In genomic region chr17:53391197-53391596, GRCh38 we compare ENCODE assay signal across 29 cellular contexts.
"Had no signal": no experiment of that assay in that cellular context is flagged by ENCODE, and none has a peak within 500 bp of the region (broad histone marks: within the 10 kb centered on the region; RNA-seq: fewer than 3 reads in every experiment).

No MANE protein-coding gene starts in this region.

- H3K27me3 Mint-ChIP-seq: stimulated activated memory B cell treated with anti-CD40 and anti-IgM and Interleukin-4, amounts not matched to agents 10 μg/mL and 1 μg/mL and 100 μg/mL, for 72 hours; stimulated activated naive B cell treated with anti-CD40 and anti-IgM and Interleukin-4, amounts not matched to agents 10 μg/mL and 1 μg/mL and 100 μg/mL, for 72 hours; stimulated activated naive CD8-positive, alpha-beta T cell treated with anti-CD3 and anti-CD28 coated beads, Interleukin-15, amount 100 ng/mL, for 72 hours; stimulated activated naive CD8-positive, alpha-beta T cell treated with anti-CD3 and anti-CD28 coated beads, Interleukin-15, Interleukin-2, amounts not matched to agents 100 ng/mL and 50 ng/mL, for 24 hours; type B pancreatic cell had no signal

- ATAC-seq: stimulated activated effector memory CD8-positive, alpha-beta T cell treated with anti-CD3 and anti-CD28 coated beads, Interleukin-12 subunit alpha, Interleukin-12 subunit beta, amount 100 ng/mL, for 72 hours; stimulated activated memory B cell treated with anti-CD40 and anti-IgM and Interleukin-4, amounts not matched to agents 10 μg/mL and 1 μg/mL and 100 μg/mL, for 72 hours; stimulated activated naive B cell treated with anti-CD40 and anti-IgM and Interleukin-4, amounts not matched to agents 10 μg/mL and 1 μg/mL and 100 μg/mL, for 72 hours; stimulated activated naive CD8-positive, alpha-beta T cell treated with anti-CD3 and anti-CD28 coated beads, Interleukin-15, amount 100 ng/mL, for 72 hours; stimulated activated naive CD8-positive, alpha-beta T cell treated with anti-CD3 and anti-CD28 coated beads, Interleukin-15, Interleukin-2, amounts not matched to agents 100 U/mL and 50 U/mL, for 24 hours; upper lobe of right lung had no signal

- H3K36me3 ChIP-seq: stomach, suprapubic skin, thoracic aorta, thyroid gland, tibial artery, tibial nerve, transverse colon, upper lobe of left lung, upper lobe of right lung, uterus, vagina had no signal

- H3K4me1 Mint-ChIP-seq: stimulated activated effector memory CD8-positive, alpha-beta T cell treated with anti-CD3 and anti-CD28 coated beads, Interleukin-12 subunit alpha, Interleukin-12 subunit beta, amount 100 ng/mL, for 72 hours; stimulated activated memory B cell treated with anti-CD40 and anti-IgM and Interleukin-4, amounts not matched to agents 10 μg/mL and 1 μg/mL and 100 μg/mL, for 72 hours; stimulated activated naive B cell treated with anti-CD40 and anti-IgM and Interleukin-4, amounts not matched to agents 10 μg/mL and 1 μg/mL and 100 μg/mL, for 72 hours; stimulated activated naive CD8-positive, alpha-beta T cell treated with anti-CD3 and anti-CD28 coated beads, Interleukin-15, amount 100 ng/mL, for 72 hours had no signal

- H3K36me3 Mint-ChIP-seq: stimulated activated effector memory CD8-positive, alpha-beta T cell treated with anti-CD3 and anti-CD28 coated beads, Interleukin-12 subunit alpha, Interleukin-12 subunit beta, amount 100 ng/mL, for 72 hours; stimulated activated memory B cell treated with anti-CD40 and anti-IgM and Interleukin-4, amounts not matched to agents 10 μg/mL and 1 μg/mL and 100 μg/mL, for 72 hours; stimulated activated naive B cell treated with anti-CD40 and anti-IgM and Interleukin-4, amounts not matched to agents 10 μg/mL and 1 μg/mL and 100 μg/mL, for 72 hours; type B pancreatic cell had no signal

- H3K9me3 ChIP-seq: stomach, suprapubic skin, testis, thoracic aorta, thyroid gland, tibial artery, tibial nerve, transverse colon, upper lobe of left lung, upper lobe of right lung, uterus, vagina had no signal

- H3K27ac ChIP-seq: stomach, suprapubic skin, testis, thoracic aorta, thyroid gland, tibial artery, tibial nerve, transverse colon, upper lobe of left lung, upper lobe of right lung, uterus, vagina had no signal

- H3K4me3 ChIP-seq: stomach, suprapubic skin, testis, thoracic aorta, thyroid gland, tibial artery, tibial nerve, transverse colon, upper lobe of left lung, upper lobe of right lung, uterus, vagina had no signal

- H3K27ac Mint-ChIP-seq: stimulated activated effector memory CD8-positive, alpha-beta T cell treated with anti-CD3 and anti-CD28 coated beads, Interleukin-12 subunit alpha, Interleukin-12 subunit beta, amount 100 ng/mL, for 72 hours; stimulated activated memory B cell treated with anti-CD40 and anti-IgM and Interleukin-4, amounts not matched to agents 10 μg/mL and 1 μg/mL and 100 μg/mL, for 72 hours; stimulated activated naive B cell treated with anti-CD40 and anti-IgM and Interleukin-4, amounts not matched to agents 10 μg/mL and 1 μg/mL and 100 μg/mL, for 72 hours; stimulated activated naive CD8-positive, alpha-beta T cell treated with anti-CD3 and anti-CD28 coated beads, Interleukin-15, amount 100 ng/mL, for 72 hours; stimulated activated naive CD8-positive, alpha-beta T cell treated with anti-CD3 and anti-CD28 coated beads, Interleukin-15, Interleukin-2, amounts not matched to agents 100 ng/mL and 50 ng/mL, for 24 hours; type B pancreatic cell had no signal

- FAIRE-seq: urothelium cell line had no signal

- H3K4me3 Mint-ChIP-seq: stimulated activated effector memory CD8-positive, alpha-beta T cell treated with anti-CD3 and anti-CD28 coated beads, Interleukin-12 subunit alpha, Interleukin-12 subunit beta, amount 100 ng/mL, for 72 hours; stimulated activated memory B cell treated with anti-CD40 and anti-IgM and Interleukin-4, amounts not matched to agents 10 μg/mL and 1 μg/mL and 100 μg/mL, for 72 hours; stimulated activated naive B cell treated with anti-CD40 and anti-IgM and Interleukin-4, amounts not matched to agents 10 μg/mL and 1 μg/mL and 100 μg/mL, for 72 hours; stimulated activated naive CD8-positive, alpha-beta T cell treated with anti-CD3 and anti-CD28 coated beads, Interleukin-15, amount 100 ng/mL, for 72 hours; stimulated activated naive CD8-positive, alpha-beta T cell treated with anti-CD3 and anti-CD28 coated beads, Interleukin-15, Interleukin-2, amounts not matched to agents 100 ng/mL and 50 ng/mL, for 24 hours; type B pancreatic cell had no signal

- H3K27me3 ChIP-seq: stomach, suprapubic skin, testis, thyroid gland, tibial artery, tibial nerve, transverse colon, upper lobe of left lung, upper lobe of right lung, uterus, vagina had no signal

- H3K4me1 ChIP-seq: stomach, suprapubic skin, testis, thyroid gland, tibial artery, tibial nerve, transverse colon, upper lobe of left lung, upper lobe of right lung, uterus, vagina had no signal

- H3K9me3 Mint-ChIP-seq: type B pancreatic cell had no signal

- DNase-seq: stimulated activated CD4-positive, alpha-beta T cell treated with anti-CD3 and anti-CD28 coated beads, Interleukin-2, amount 100 ng/mL, for 48 hours; stimulated activated CD4-positive, alpha-beta T cell treated with anti-CD3 and anti-CD28 coated beads, Interleukin-4, amount 100 ng/mL, for 1 hour; stimulated activated CD4-positive, alpha-beta T cell treated with anti-CD3 and anti-CD28 coated beads, Interleukin-4, amount 100 ng/mL, for 24 hours; stimulated activated CD4-positive, alpha-beta T cell treated with anti-CD3 and anti-CD28 coated beads, Interleukin-4, amount 100 ng/mL, for 4 hours; stimulated activated CD8-positive, alpha-beta memory T cell treated with anti-CD3 and anti-CD28 coated beads, Interleukin-4, amount 100 ng/mL, for 48 hours; stimulated activated naive B cell treated with anti-CD40 and anti-IgM and Interleukin-4, amounts not matched to agents 10 μg/mL and 1 μg/mL and 100 μg/mL, for 72 hours; stimulated activated naive CD4-positive, alpha-beta T cell; stimulated activated naive CD4-positive, alpha-beta T cell treated with Interleukin-2 at 50 U/mL for 16 hours; stimulated activated naive CD8-positive, alpha-beta T cell treated with anti-CD3 and anti-CD28 coated beads, Interleukin-15, amount 100 ng/mL, for 72 hours; stimulated activated naive CD8-positive, alpha-beta T cell treated with anti-CD3 and anti-CD28 coated beads, Interleukin-15, Interleukin-2, amounts not matched to agents 100 U/mL and 50 U/mL, for 24 hours; stomach; substantia nigra; testis; thyroid gland; tibial artery; transverse colon; trophoblast cell; upper lobe of left lung; upper lobe of right lung; uterus had no signal
